ENCODE assay signal across 18 cellular contexts in genomic region chr21:44413566-44414290, GRCh38. TPM values are rescaled to one million over a fixed set of nuclear protein-coding genes. Genes with fewer than 3 reads are reported as not detected.
A peak's percentile ranks its signal among the peaks of the same experiment; 100 is the strongest.
DNase-seq lines count a peak whose midpoint lies in the region; ATAC-seq, FAIRE-seq and TF ChIP-seq lines count a peak whose summit lies in the region.
"Had no signal": no experiment of that assay in that cellular context is flagged by ENCODE, and none has a peak within 500 bp of the region (broad histone marks: within the 10 kb centered on the region; RNA-seq: fewer than 3 reads in every experiment).

No MANE protein-coding gene starts in this region.

- no peak for FAIRE-seq in HepG2 (lab: Jason Lieb, UNC)
- FAIRE-seq: K562 had no signal

- H3K27me3 ChIP-seq in right lobe of liver (no peaks in the 10 kb centered on the region), HepG2 (ENCODE audit: control insufficient read depth in 1 of 2, insufficient read depth in 2 of 2, low read length in 2 of 2) (peaks cover 0 to 16% of the 10 kb centered on the region in 2 experiments; a peak in 2 of 5 replicates)
- H3K27me3 ChIP-seq: BE2C had no signal

- H3K9me3 Mint-ChIP-seq in immature natural killer cell: peaks cover 0 to 3% (median 0%) of the 10 kb centered on the region in 6 donors
- H3K9me3 Mint-ChIP-seq: CD4-positive, alpha-beta T cell had no signal

- H3K4me3 Mint-ChIP-seq in immature natural killer cell: no peak overlapping the region
- H3K4me3 Mint-ChIP-seq: CD4-positive, alpha-beta T cell had no signal

- no peak overlapping the region for H3K27ac Mint-ChIP-seq in immature natural killer cell
- H3K27ac Mint-ChIP-seq: CD4-positive, alpha-beta T cell had no signal

- TF ChIP-seq CTCF in right lobe of liver (IDR thresholded peaks at IDR 0.05) (no peak), HepG2 (CRISPR knock-in tag; IDR thresholded peaks at IDR 0.05) (no peak), RWPE1 (conservative IDR thresholded peaks at IDR 0.05; ENCODE audit: low read depth) (no peak)

- H3K9me3 ChIP-seq in right lobe of liver (no peaks in the 10 kb centered on the region), HepG2 (ENCODE audit: low read length) (no peaks in the 10 kb centered on the region)
- H3K9me3 ChIP-seq: BE2C had no signal

- TF ChIP-seq EP300 in HepG2 (IDR thresholded peaks at IDR 0.05; ENCODE audit: low read depth in 2 of 2, low read length in 2 of 2) (no peak), HepG2 (CRISPR knock-in tag; IDR thresholded peaks at IDR 0.05; ENCODE audit: borderline replicate concordance) (no peak)

- no peak overlapping the region for H2AFZ ChIP-seq in HepG2 (ENCODE audit: low read length)

- no peaks in the 10 kb centered on the region for H3K79me2 ChIP-seq in HepG2 (ENCODE audit: insufficient read depth, low read length)

- CTCF ChIA-PET in HepG2 (lab: Yijun Ruan, JAX; ENCODE audit: low intra/inter-chr PET ratio, low total read pairs): no interaction called here
- CTCF ChIA-PET in RWPE1 (lab: Yijun Ruan, JAX): interaction anchor here (0.6 kb wide), 1 partner anchor 603 kb away, joined by 4 read pairs; no protein-coding TSS in a partner anchor

- H4K20me1 ChIP-seq in HepG2 (ENCODE audit: insufficient read depth, low read length): no peaks in the 10 kb centered on the region

- TF ChIP-seq POLR2A in right lobe of liver (IDR thresholded peaks at IDR 0.05) (no peak), HepG2 (IDR thresholded peaks at IDR 0.05; ENCODE audit: insufficient read depth in 1 of 2, low read depth in 2 of 2, low read length in 2 of 2) (no peak)

- POLR2A ChIA-PET in HepG2 (lab: Yijun Ruan, JAX) (no interaction called here), RWPE1 (lab: Yijun Ruan, JAX; ENCODE audit: low non-redundant PET) (no interaction called here)

- H3K9ac ChIP-seq in HepG2 (ENCODE audit: insufficient read depth, low read depth, low read length): no peak overlapping the region

- in situ Hi-C loops in HepG2 (cut with HindIII; ENCODE audit: extremely low pct_ligation_motif_present, low pct_unique_long_range_greater_than_20kb): no loop called here

- no peak for TF ChIP-seq RAD21 in HepG2 (CRISPR knock-in tag; IDR thresholded peaks at IDR 0.05)

- WGBS in right lobe of liver (ENCODE audit: insufficient coverage, low coverage, low lambda C conversion rate, missing lambda C conversion rate): 100% methylated on average over 2 of the region's 27 CpGs
- 20% methylated on average over 5 of the region's 27 CpGs for WGBS in HepG2 (ENCODE audit: low lambda C conversion rate)

- H3K4me1 Mint-ChIP-seq in immature natural killer cell: peaks cover 0 to 2% of the 10 kb centered on the region in 2 donors

- intact Hi-C loops in right lobe of liver (cut with DNase I): no loop called here
- intact Hi-C loops in HepG2 (cut with micrococcal nuclease; ENCODE audit: unreplicated experiment): no loop called here
- intact Hi-C loops in sciatic nerve (cut with DNase I): no loop called here

- H3K27me3 Mint-ChIP-seq in immature natural killer cell (ENCODE audit: low read depth in 3 of 3): peaks cover 0 to 2% (median 1%) of the 10 kb centered on the region in 3 donors
- H3K27me3 Mint-ChIP-seq: CD4-positive, alpha-beta T cell had no signal

- H3K4me1 ChIP-seq in right lobe of liver (no peaks in the 10 kb centered on the region), HepG2 (ENCODE audit: insufficient read depth, low read length) (no peaks in the 10 kb centered on the region)
- H3K4me1 ChIP-seq: BE2C had no signal

- H3K36me3 Mint-ChIP-seq in immature natural killer cell: peaks cover 0 to 34% (median 27%) of the 10 kb centered on the region in 3 donors

- H3K4me2 ChIP-seq in HepG2 (ENCODE audit: low read depth, low read length): no peak overlapping the region

- DNase-seq in activated CD4-positive, CD25-positive, alpha-beta regulatory T cell treated with anti-CD3 and anti-CD28 coated beads, Interleukin-2, amount 50 U/mL, for 72 hours: peak; percentile 22
- DNase-seq in activated CD4-positive, CD25-positive, alpha-beta regulatory T cell (lab: John Stamatoyannopoulos, UW): no peak
- DNase-seq in right lobe of liver: peak; percentile 12 to 37 (median 35)
- DNase-seq in HepG2 (ENCODE audit: low spot score): no peak
- peak; percentile 45 for DNase-seq in sciatic nerve (ENCODE audit: low spot score)
- DNase-seq in RWPE1 (ENCODE audit: low spot score): no peak
- no peak for DNase-seq in immature natural killer cell
- DNase-seq in HPDE6-E6E7 (ENCODE audit: extremely low spot score): no peak
- DNase-seq: CD4-positive, alpha-beta T cell; DMS79; NCI-H187; NCI-H446; NK-92 treated with Interleukin-12 subunit alpha and Interleukin-12 subunit beta, amount 100 ng/mL, for 24 hours; OCI-M1 had no signal

- peak in 1 of 4 donors; percentile 26 for ATAC-seq in right lobe of liver
- ATAC-seq in HepG2: no peak
- no peak for ATAC-seq in sciatic nerve

- no peaks in the 10 kb centered on the region for H3K36me3 ChIP-seq in right lobe of liver
- no peaks in the 10 kb centered on the region for H3K36me3 ChIP-seq in HepG2 (replicated peaks in 1 of 2; ENCODE audit: control insufficient read depth in 1 of 2, insufficient read depth in 2 of 2, low read length in 2 of 2)
- H3K36me3 ChIP-seq: BE2C had no signal

- no peak overlapping the region for H3K27ac ChIP-seq in right lobe of liver
- H3K27ac ChIP-seq in HepG2 (ENCODE audit: extremely low read length, insufficient read depth, low read length): no peak overlapping the region
- no peak overlapping the region for H3K27ac ChIP-seq in RWPE1
- H3K27ac ChIP-seq: 22Rv1, HL-60 had no signal

- no TSS peak for BruUV-seq in HepG2 (replicated peaks; lab: Mats Ljungman, UMichigan)

- H3K4me3 ChIP-seq in right lobe of liver: no peak overlapping the region
- no peak overlapping the region for H3K4me3 ChIP-seq in HepG2 (replicated peaks in 1 of 3; ENCODE audit: insufficient read depth in 1 of 3, low read depth in 2 of 3, low read length in 3 of 3)
- H3K4me3 ChIP-seq: K562 had no signal

TF ChIP-seq in HepG2, 621 proteins besides CTCF, POLR2A, EP300 and RAD21 (continues in another document):
- TF ChIP-seq, protein P1, sequence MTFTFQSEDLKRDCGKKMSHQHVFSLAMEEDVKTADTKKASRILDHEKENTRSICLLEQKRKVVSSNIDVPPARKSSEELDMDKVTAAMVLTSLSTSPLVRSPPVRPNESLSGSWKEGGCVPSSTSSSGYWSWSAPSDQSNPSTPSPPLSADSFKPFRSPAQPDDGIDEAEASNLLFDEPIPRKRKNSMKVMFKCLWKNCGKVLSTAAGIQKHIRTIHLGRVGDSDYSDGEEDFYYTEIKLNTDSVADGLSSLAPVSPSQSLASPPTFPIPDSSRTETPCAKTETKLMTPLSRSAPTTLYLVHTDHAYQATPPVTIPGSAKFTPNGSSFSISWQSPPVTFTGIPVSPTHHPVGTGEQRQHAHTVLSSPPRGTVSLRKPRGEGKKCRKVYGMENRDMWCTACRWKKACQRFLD (CRISPR knock-in tag; IDR thresholded peaks at IDR 0.05; ENCODE audit: borderline replicate concordance): no peak
- TF ChIP-seq ADNP (CRISPR knock-in tag; IDR thresholded peaks at IDR 0.05) (no peak), NAIF1 (CRISPR knock-in tag; IDR thresholded peaks at IDR 0.05; ENCODE audit: borderline replicate concordance) (no peak), ZNF782 (CRISPR knock-in tag; IDR thresholded peaks at IDR 0.05; ENCODE audit: borderline replicate concordance) (no peak), ZNF251 (CRISPR knock-in tag; IDR thresholded peaks at IDR 0.05) (no peak), ZNF891 (CRISPR knock-in tag; IDR thresholded peaks at IDR 0.05) (no peak), ZNF543 (CRISPR knock-in tag; IDR thresholded peaks at IDR 0.05) (no peak), EHMT2 (IDR thresholded peaks at IDR 0.05; ENCODE audit: borderline replicate concordance, low read depth, low read length) (no peak), ZNF605 (CRISPR knock-in tag; IDR thresholded peaks at IDR 0.05) (no peak)
- TF ChIP-seq, protein P2, sequence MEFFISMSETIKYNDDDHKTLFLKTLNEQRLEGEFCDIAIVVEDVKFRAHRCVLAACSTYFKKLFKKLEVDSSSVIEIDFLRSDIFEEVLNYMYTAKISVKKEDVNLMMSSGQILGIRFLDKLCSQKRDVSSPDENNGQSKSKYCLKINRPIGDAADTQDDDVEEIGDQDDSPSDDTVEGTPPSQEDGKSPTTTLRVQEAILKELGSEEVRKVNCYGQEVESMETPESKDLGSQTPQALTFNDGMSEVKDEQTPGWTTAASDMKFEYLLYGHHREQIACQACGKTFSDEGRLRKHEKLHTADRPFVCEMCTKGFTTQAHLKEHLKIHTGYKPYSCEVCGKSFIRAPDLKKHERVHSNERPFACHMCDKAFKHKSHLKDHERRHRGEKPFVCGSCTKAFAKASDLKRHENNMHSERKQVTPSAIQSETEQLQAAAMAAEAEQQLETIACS (CRISPR knock-in tag; IDR thresholded peaks at IDR 0.05): no peak

RNA-seq across cellular contexts. Expression of gene LRRC3, which starts 41.6 kb away (rescaled TPM):
- total RNA-seq in right lobe of liver: 10 to 100 TPM in 5 of 6 experiments, 1 to 10 TPM in 1; 7.5 to 19.3 (median 13.9) TPM
- 3.9 and 4.8 TPM in 2 replicates for total RNA-seq in HepG2 (2016; rRNA removed; fragmentation: Illumina TruSeq; extraction: Trizol)
- total RNA-seq in HepG2 (2016; cell fraction: cytosol; rRNA removed; fragmentation: Illumina TruSeq; extraction: Trizol; ENCODE audit: low read depth): 0.97 and 1.1 TPM in 2 replicates
- 3.1 and 4.8 TPM in 2 replicates for total RNA-seq in HepG2 (2016; cell fraction: insoluble cytoplasmic fraction; rRNA removed; fragmentation: Illumina TruSeq; extraction: Trizol)
- 3.5 and 4.4 TPM in 2 replicates for total RNA-seq in HepG2 (2016; cell fraction: membrane; rRNA removed; fragmentation: Illumina TruSeq; extraction: Trizol)
- total RNA-seq in HepG2 (2016; cell fraction: nucleus; rRNA removed; fragmentation: Illumina TruSeq; extraction: Trizol): 5.2 and 5.7 TPM in 2 replicates
- polyA plus RNA-seq in HepG2 (2011; rRNA removed): 16.5 and 24.3 TPM in 2 replicates
- polyA plus RNA-seq in HepG2 (2011; cell fraction: cytosol; rRNA removed): 17.5 and 19.8 TPM in 2 replicates
- 25.9 and 31.8 TPM in 2 replicates for polyA plus RNA-seq in HepG2 (2011; cell fraction: nucleus; rRNA removed)
- polyA plus RNA-seq in HepG2 (2012): 24.1 and 27.1 TPM in 2 replicates
- 0.99 and 1.3 TPM in 2 replicates for polyA plus RNA-seq in HepG2 (2016; cell fraction: cytosol; fragmentation: Illumina TruSeq; extraction: Trizol; ENCODE audit: low read depth)
- 4.4 and 5.5 TPM in 2 replicates for polyA plus RNA-seq in HepG2 (2016; cell fraction: insoluble cytoplasmic fraction; fragmentation: Illumina TruSeq; extraction: Trizol; ENCODE audit: low read depth)
- polyA plus RNA-seq in HepG2 (2016; cell fraction: membrane; fragmentation: Illumina TruSeq; extraction: Trizol; ENCODE audit: low read depth): 2.9 and 3.4 TPM in 2 replicates
- 10.0 TPM in 2 replicates for polyA plus RNA-seq in HepG2 (2016; cell fraction: nucleus; fragmentation: Illumina TruSeq; extraction: Trizol; ENCODE audit: insufficient read depth, low read depth)
- polyA minus RNA-seq in HepG2 (2011; rRNA and poly(A)+ RNA removed; ENCODE audit: low replicate concordance): 3.8 and 34.5 TPM in 2 replicates
- polyA minus RNA-seq in HepG2 (2011; cell fraction: cytosol; rRNA and poly(A)+ RNA removed): 16.0 and 20.9 TPM in 2 replicates
- polyA minus RNA-seq in HepG2 (2011; cell fraction: nucleus; rRNA and poly(A)+ RNA removed): 10.4 and 13.4 TPM in 2 replicates
- total RNA-seq in sciatic nerve: 6.8 TPM
- under 1 TPM in 1 of 3 donors, not detected in 2; 0.29 TPM for polyA plus RNA-seq in immature natural killer cell

Comparison
In these comparisons a context has a peak if more than half of its experiments do, and no peak if none do; other contexts are left out.
1. DNase-seq: peak in activated CD4-positive, CD25-positive, alpha-beta regulatory T cell treated with anti-CD3 and anti-CD28 coated beads, Interleukin-2, amount 50 U/mL, for 72 hours (single experiment), right lobe of liver (3 of 3) and sciatic nerve (single experiment); none in activated CD4-positive, CD25-positive, alpha-beta regulatory T cell (0 of 4), HepG2 (single experiment), RWPE1 (single experiment), immature natural killer cell (0 of 3) and HPDE6-E6E7 (single experiment).